Comparison of ENCODE assay signal across 1 cellular context in the genomic region with DNA sequence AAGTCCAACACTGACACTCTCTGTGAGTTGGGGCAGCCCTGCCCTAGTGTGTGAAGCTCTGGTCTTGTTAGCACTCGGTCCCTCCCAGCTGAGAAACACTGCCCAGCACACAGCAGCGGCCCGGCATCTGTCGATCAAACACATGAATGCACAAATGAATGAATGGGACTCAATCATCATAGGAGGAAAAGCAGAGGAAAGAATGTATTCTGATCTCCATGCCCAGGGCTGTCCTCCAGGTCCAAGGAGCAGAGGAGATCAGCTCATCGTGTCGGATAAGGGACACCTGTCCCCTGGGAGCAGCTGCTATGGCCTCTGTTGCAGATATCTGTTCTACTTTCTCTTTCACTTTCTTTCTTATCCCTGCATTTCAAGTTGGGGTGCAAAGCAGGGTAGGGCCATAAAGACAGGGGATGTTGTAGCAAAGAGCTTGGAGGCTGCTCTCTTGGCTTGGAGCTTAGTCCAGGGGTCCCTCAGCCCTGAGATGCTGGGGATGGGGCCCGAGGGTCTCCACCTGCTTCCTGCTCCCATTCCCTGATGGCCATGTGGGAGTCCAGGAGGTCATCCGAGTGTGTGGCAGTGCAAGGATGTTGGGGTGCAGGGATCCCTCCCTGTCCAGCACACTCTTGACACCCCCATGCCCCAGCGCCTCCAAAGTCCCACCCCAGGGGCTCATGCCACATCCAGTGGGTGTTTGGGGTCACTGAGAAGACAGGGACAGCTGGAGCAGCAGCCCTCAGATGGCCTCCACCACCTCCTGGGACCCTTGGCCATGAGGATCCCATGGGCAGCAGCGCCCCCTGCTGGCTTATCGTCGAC.
TF ChIP-seq lines count a peak whose summit lies in the region.

No MANE protein-coding gene starts in this region.

TF ChIP-seq in HepG2, 621 proteins besides CTCF, POLR2A, EP300 and RAD21 (continued from another document):
- TF ChIP-seq, protein P1, sequence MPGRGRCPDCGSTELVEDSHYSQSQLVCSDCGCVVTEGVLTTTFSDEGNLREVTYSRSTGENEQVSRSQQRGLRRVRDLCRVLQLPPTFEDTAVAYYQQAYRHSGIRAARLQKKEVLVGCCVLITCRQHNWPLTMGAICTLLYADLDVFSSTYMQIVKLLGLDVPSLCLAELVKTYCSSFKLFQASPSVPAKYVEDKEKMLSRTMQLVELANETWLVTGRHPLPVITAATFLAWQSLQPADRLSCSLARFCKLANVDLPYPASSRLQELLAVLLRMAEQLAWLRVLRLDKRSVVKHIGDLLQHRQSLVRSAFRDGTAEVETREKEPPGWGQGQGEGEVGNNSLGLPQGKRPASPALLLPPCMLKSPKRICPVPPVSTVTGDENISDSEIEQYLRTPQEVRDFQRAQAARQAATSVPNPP (CRISPR knock-in tag; IDR thresholded peaks at IDR 0.05): no peak
- TF ChIP-seq TBX2 (CRISPR knock-in tag; IDR thresholded peaks at IDR 0.05; ENCODE audit: borderline replicate concordance): no peak
- no peak for TF ChIP-seq ZNF543 (CRISPR knock-in tag; IDR thresholded peaks at IDR 0.05)
- no peak for TF ChIP-seq GZF1 (CRISPR knock-in tag; IDR thresholded peaks at IDR 0.05)
- TF ChIP-seq, protein P2, sequence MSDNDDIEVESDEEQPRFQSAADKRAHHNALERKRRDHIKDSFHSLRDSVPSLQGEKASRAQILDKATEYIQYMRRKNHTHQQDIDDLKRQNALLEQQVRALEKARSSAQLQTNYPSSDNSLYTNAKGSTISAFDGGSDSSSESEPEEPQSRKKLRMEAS (IDR thresholded peaks at IDR 0.05): no peak
- TF ChIP-seq PRDM4 (CRISPR knock-in tag; IDR thresholded peaks at IDR 0.05; ENCODE audit: borderline replicate concordance): no peak
- no peak for TF ChIP-seq PCBP2 (optimal IDR thresholded peaks at IDR 0.05; ENCODE audit: low read depth, low read length, poor library complexity, severe bottlenecking)
- no peak for TF ChIP-seq NFKBIZ (CRISPR knock-in tag; IDR thresholded peaks at IDR 0.05)
- no peak for TF ChIP-seq ZC3H4 (CRISPR knock-in tag; IDR thresholded peaks at IDR 0.05; ENCODE audit: borderline replicate concordance)
- TF ChIP-seq, protein P3, sequence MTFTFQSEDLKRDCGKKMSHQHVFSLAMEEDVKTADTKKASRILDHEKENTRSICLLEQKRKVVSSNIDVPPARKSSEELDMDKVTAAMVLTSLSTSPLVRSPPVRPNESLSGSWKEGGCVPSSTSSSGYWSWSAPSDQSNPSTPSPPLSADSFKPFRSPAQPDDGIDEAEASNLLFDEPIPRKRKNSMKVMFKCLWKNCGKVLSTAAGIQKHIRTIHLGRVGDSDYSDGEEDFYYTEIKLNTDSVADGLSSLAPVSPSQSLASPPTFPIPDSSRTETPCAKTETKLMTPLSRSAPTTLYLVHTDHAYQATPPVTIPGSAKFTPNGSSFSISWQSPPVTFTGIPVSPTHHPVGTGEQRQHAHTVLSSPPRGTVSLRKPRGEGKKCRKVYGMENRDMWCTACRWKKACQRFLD (CRISPR knock-in tag; IDR thresholded peaks at IDR 0.05; ENCODE audit: borderline replicate concordance): no peak
- peak; percentile 53; the same call in 1 of the 2 replicates for TF ChIP-seq KDM5B (CRISPR knock-in tag; IDR thresholded peaks at IDR 0.05; ENCODE audit: borderline replicate concordance)
- TF ChIP-seq ZNF839 (CRISPR knock-in tag; IDR thresholded peaks at IDR 0.05; ENCODE audit: borderline replicate concordance): no peak
- no peak for TF ChIP-seq KAT2B (IDR thresholded peaks at IDR 0.05; ENCODE audit: borderline replicate concordance, low read depth, low read length)
- TF ChIP-seq, protein P4, sequence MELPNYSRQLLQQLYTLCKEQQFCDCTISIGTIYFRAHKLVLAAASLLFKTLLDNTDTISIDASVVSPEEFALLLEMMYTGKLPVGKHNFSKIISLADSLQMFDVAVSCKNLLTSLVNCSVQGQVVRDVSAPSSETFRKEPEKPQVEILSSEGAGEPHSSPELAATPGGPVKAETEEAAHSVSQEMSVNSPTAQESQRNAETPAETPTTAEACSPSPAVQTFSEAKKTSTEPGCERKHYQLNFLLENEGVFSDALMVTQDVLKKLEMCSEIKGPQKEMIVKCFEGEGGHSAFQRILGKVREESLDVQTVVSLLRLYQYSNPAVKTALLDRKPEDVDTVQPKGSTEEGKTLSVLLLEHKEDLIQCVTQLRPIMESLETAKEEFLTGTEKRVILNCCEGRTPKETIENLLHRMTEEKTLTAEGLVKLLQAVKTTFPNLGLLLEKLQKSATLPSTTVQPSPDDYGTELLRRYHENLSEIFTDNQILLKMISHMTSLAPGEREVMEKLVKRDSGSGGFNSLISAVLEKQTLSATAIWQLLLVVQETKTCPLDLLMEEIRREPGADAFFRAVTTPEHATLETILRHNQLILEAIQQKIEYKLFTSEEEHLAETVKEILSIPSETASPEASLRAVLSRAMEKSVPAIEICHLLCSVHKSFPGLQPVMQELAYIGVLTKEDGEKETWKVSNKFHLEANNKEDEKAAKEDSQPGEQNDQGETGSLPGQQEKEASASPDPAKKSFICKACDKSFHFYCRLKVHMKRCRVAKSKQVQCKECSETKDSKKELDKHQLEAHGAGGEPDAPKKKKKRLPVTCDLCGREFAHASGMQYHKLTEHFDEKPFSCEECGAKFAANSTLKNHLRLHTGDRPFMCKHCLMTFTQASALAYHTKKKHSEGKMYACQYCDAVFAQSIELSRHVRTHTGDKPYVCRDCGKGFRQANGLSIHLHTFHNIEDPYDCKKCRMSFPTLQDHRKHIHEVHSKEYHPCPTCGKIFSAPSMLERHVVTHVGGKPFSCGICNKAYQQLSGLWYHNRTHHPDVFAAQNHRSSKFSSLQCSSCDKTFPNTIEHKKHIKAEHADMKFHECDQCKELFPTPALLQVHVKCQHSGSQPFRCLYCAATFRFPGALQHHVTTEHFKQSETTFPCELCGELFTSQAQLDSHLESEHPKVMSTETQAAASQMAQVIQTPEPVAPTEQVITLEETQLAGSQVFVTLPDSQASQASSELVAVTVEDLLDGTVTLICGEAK (IDR thresholded peaks at IDR 0.05): no peak
- TF ChIP-seq, protein P4 (CRISPR knock-in tag; IDR thresholded peaks at IDR 0.05): 0 out of 2 replicates have a peak, but pooled peaks have one; percentile 15
- peak; percentile 54; the same call in 1 of the 2 replicates for TF ChIP-seq ZNF891 (CRISPR knock-in tag; IDR thresholded peaks at IDR 0.05)
- TF ChIP-seq U2AF2 (IDR thresholded peaks at IDR 0.05; ENCODE audit: low read depth, low read length): no peak
- TF ChIP-seq XBP1 (CRISPR knock-in tag; IDR thresholded peaks at IDR 0.05): no peak
- TF ChIP-seq GATAD2A (CRISPR knock-in tag; IDR thresholded peaks at IDR 0.05): no peak
- TF ChIP-seq RNF2 (conservative IDR thresholded peaks at IDR 0.05; ENCODE audit: low read depth): no peak
- no peak for TF ChIP-seq ZNF333 (CRISPR knock-in tag; IDR thresholded peaks at IDR 0.05; ENCODE audit: borderline replicate concordance)
- TF ChIP-seq PHB2 (IDR thresholded peaks at IDR 0.05; ENCODE audit: partially characterized antibody): no peak
- TF ChIP-seq, protein P5, sequence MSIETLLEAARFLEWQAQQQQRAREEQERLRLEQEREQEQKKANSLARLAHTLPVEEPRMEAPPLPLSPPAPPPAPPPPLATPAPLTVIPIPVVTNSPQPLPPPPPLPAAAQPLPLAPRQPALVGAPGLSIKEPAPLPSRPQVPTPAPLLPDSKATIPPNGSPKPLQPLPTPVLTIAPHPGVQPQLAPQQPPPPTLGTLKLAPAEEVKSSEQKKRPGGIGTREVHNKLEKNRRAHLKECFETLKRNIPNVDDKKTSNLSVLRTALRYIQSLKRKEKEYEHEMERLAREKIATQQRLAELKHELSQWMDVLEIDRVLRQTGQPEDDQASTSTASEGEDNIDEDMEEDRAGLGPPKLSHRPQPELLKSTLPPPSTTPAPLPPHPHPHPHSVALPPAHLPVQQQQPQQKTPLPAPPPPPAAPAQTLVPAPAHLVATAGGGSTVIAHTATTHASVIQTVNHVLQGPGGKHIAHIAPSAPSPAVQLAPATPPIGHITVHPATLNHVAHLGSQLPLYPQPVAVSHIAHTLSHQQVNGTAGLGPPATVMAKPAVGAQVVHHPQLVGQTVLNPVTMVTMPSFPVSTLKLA (IDR thresholded peaks at IDR 0.05): peak; percentile 53; the same call in 1 of the 2 replicates
- peak; percentile 27; the same call in 1 of the 2 replicates for TF ChIP-seq ZNF687 (CRISPR knock-in tag; IDR thresholded peaks at IDR 0.05)
- TF ChIP-seq, protein P6, sequence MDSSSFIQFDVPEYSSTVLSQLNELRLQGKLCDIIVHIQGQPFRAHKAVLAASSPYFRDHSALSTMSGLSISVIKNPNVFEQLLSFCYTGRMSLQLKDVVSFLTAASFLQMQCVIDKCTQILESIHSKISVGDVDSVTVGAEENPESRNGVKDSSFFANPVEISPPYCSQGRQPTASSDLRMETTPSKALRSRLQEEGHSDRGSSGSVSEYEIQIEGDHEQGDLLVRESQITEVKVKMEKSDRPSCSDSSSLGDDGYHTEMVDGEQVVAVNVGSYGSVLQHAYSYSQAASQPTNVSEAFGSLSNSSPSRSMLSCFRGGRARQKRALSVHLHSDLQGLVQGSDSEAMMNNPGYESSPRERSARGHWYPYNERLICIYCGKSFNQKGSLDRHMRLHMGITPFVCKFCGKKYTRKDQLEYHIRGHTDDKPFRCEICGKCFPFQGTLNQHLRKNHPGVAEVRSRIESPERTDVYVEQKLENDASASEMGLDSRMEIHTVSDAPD (CRISPR knock-in tag; IDR thresholded peaks at IDR 0.05): no peak
- no peak for TF ChIP-seq CREBL2 (CRISPR knock-in tag; IDR thresholded peaks at IDR 0.05; ENCODE audit: borderline replicate concordance)
- no peak for TF ChIP-seq ZSCAN22 (CRISPR knock-in tag; IDR thresholded peaks at IDR 0.05)
- peak; percentile 83; the same call in 1 of the 2 replicates for TF ChIP-seq PCBP1 (IDR thresholded peaks at IDR 0.05; ENCODE audit: borderline replicate concordance, low read depth, low read length)
- peak; percentile 69 for TF ChIP-seq HNRNPK (IDR thresholded peaks at IDR 0.05; ENCODE audit: low read depth, low read length, poor library complexity, severe bottlenecking)
